Comparison of ENCODE assay signal across 12 cellular contexts in the genomic region with DNA sequence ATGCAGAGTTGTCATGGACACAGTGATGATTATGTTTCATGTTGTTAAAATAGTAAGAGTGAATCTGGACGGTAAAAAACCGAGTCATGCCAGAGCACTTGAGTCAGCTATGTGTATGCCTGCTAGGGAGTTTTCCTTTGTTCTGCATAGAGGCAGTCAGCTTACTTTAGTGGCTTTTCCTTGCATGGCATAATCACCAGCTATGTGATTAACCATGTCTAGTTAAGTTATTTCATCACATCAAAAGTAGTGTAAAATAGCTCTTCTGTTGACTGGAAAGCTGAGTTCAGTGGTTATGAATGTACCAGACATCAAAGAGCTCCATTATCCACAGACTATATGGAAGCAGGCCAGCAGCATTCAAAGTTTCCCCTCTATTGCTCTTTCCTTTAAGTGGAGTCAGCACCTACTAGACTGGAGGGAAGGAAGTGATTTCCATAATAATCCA.
DNase-seq lines count a peak whose midpoint lies in the region; ATAC-seq and TF ChIP-seq lines count a peak whose summit lies in the region.
"Had no signal": no experiment of that assay in that cellular context is flagged by ENCODE, and none has a peak within 500 bp of the region (broad histone marks: within the 10 kb centered on the region; RNA-seq: fewer than 3 reads in every experiment).

No MANE protein-coding gene starts in this region.

- H3K4me1 ChIP-seq in foreskin keratinocyte (peaks cover 25% of the 10 kb centered on the region), sigmoid colon (peaks cover 0 to 40% (median 19%) of the 10 kb centered on the region in 4 donors)

- peak overlapping the region; percentile 16 for H3K27ac ChIP-seq in foreskin keratinocyte
- H3K27ac ChIP-seq in sigmoid colon: peak overlapping the region in 3 of 4 donors; percentile 33 to 73 (median 64)

- no peak for TF ChIP-seq CTCF in foreskin keratinocyte (conservative IDR thresholded peaks at IDR 0.05)
- TF ChIP-seq CTCF in sigmoid colon (IDR thresholded peaks at IDR 0.05): no peak
- no peak for TF ChIP-seq CTCF in natural killer cell (IDR thresholded peaks at IDR 0.05)

- H3K36me3 ChIP-seq in sigmoid colon: no peaks in the 10 kb centered on the region

- no peaks in the 10 kb centered on the region for H3K4me1 Mint-ChIP-seq in natural killer cell
- H3K4me1 Mint-ChIP-seq in natural killer cell treated with Interleukin-12 subunit alpha and Interleukin-12 subunit beta and Interleukin-15 and Interleukin-18, amount 100 ng/mL, for 72 hours (ENCODE audit: low read depth in 2 of 2): no peaks in the 10 kb centered on the region

- no peak overlapping the region for H3K27ac Mint-ChIP-seq in natural killer cell
- no peak overlapping the region for H3K27ac Mint-ChIP-seq in natural killer cell treated with Interleukin-12 subunit alpha and Interleukin-12 subunit beta and Interleukin-15 and Interleukin-18, amount 100 ng/mL, for 72 hours
- H3K27ac Mint-ChIP-seq: activated T-cell treated with anti-CD3 and anti-CD28 coated beads, Interleukin-2, amount 50 U/mL, for 72 hours had no signal

- intact Hi-C loops in sigmoid colon (cut with DNase I) (loop anchor here (5.0 kb wide), 1 partner anchor 98 kb away; no protein-coding TSS in a partner anchor), natural killer cell (cut with micrococcal nuclease) (no loop called here)

- TF ChIP-seq POLR2A in sigmoid colon (IDR thresholded peaks at IDR 0.05): no peak

- 63 to 70% methylated on average over 2 of the region's 2 CpGs for WGBS in sigmoid colon, 2 donors

- H3K27me3 ChIP-seq in foreskin keratinocyte: no peaks in the 10 kb centered on the region
- no peaks in the 10 kb centered on the region for H3K27me3 ChIP-seq in sigmoid colon

- peak; percentile 76 for DNase-seq in HT1080 (ENCODE audit: low read depth)
- DNase-seq in T1000 (lab: John Stamatoyannopoulos, UW): peak; percentile 38
- peak; percentile 98 to 99 for DNase-seq in foreskin keratinocyte
- no peak for DNase-seq in sigmoid colon
- DNase-seq in natural killer cell: no peak
- no peak for DNase-seq in NK-92 treated with Interleukin-12 subunit alpha and Interleukin-12 subunit beta, amount 100 ng/mL, for 24 hours (lab: John Stamatoyannopoulos, UW)
- DNase-seq in GF-D8 (lab: John Stamatoyannopoulos, UW): no peak
- no peak for DNase-seq in natural killer cell treated with Interleukin-12 subunit alpha and Interleukin-12 subunit beta and Interleukin-15 and Interleukin-18, amount 100 ng/mL, for 72 hours (ENCODE audit: low spot score)
- DNase-seq: activated T-cell treated with anti-CD3 and anti-CD28 coated beads, Interleukin-2, amount 50 U/mL, for 72 hours; NCI-H2081 treated with DMSO at 0.1 percent for 48 hours; substantia nigra had no signal

- ATAC-seq in foreskin keratinocyte (peak; percentile 99), natural killer cell (no peak)
- no peak for ATAC-seq in natural killer cell treated with Interleukin-12 subunit alpha and Interleukin-12 subunit beta and Interleukin-15 and Interleukin-18, amount 100 ng/mL, for 72 hours
- ATAC-seq: activated T-cell treated with anti-CD3 and anti-CD28 coated beads, Interleukin-2, amount 50 U/mL, for 72 hours had no signal

- TF ChIP-seq EP300 in sigmoid colon (IDR thresholded peaks at IDR 0.05): no peak

- no peaks in the 10 kb centered on the region for H3K36me3 Mint-ChIP-seq in natural killer cell
- no peaks in the 10 kb centered on the region for H3K36me3 Mint-ChIP-seq in natural killer cell treated with Interleukin-12 subunit alpha and Interleukin-12 subunit beta and Interleukin-15 and Interleukin-18, amount 100 ng/mL, for 72 hours

- H3K9me3 Mint-ChIP-seq in natural killer cell: peaks cover 5 to 8% of the 10 kb centered on the region in 2 donors
- peaks cover 8% of the 10 kb centered on the region for H3K9me3 Mint-ChIP-seq in natural killer cell treated with Interleukin-12 subunit alpha and Interleukin-12 subunit beta and Interleukin-15 and Interleukin-18, amount 100 ng/mL, for 72 hours

- no peaks in the 10 kb centered on the region for H3K9me3 ChIP-seq in sigmoid colon

- H3K27me3 Mint-ChIP-seq in natural killer cell (ENCODE audit: low read depth in 2 of 2): no peaks in the 10 kb centered on the region
- no peaks in the 10 kb centered on the region for H3K27me3 Mint-ChIP-seq in natural killer cell treated with Interleukin-12 subunit alpha and Interleukin-12 subunit beta and Interleukin-15 and Interleukin-18, amount 100 ng/mL, for 72 hours

- H3K4me3 ChIP-seq in sigmoid colon: no peak overlapping the region
- H3K4me3 ChIP-seq: lung had no signal

- no peak overlapping the region for H3K4me3 Mint-ChIP-seq in natural killer cell
- no peak overlapping the region for H3K4me3 Mint-ChIP-seq in natural killer cell treated with Interleukin-12 subunit alpha and Interleukin-12 subunit beta and Interleukin-15 and Interleukin-18, amount 100 ng/mL, for 72 hours
- H3K4me3 Mint-ChIP-seq: activated T-cell treated with anti-CD3 and anti-CD28 coated beads, Interleukin-2, amount 50 U/mL, for 72 hours had no signal

Comparison
In these comparisons a context has a peak if more than half of its experiments do, and no peak if none do; other contexts are left out.
1. DNase-seq: peak in HT1080 (single experiment), T1000 (single experiment) and foreskin keratinocyte (2 of 2); none in sigmoid colon (single experiment), natural killer cell (single experiment), NK-92 treated with Interleukin-12 subunit alpha and Interleukin-12 subunit beta, amount 100 ng/mL, for 24 hours (single experiment), GF-D8 (single experiment) and natural killer cell treated with Interleukin-12 subunit alpha and Interleukin-12 subunit beta and Interleukin-15 and Interleukin-18, amount 100 ng/mL, for 72 hours (single experiment).